Comparison of ENCODE assay signal across 1 cellular context in genomic region chr1:206049293-206049692, GRCh38.
TF ChIP-seq lines count a peak whose summit lies in the region.

No MANE protein-coding gene starts in this region.

TF ChIP-seq in SK-N-SH, 30 proteins besides CTCF, POLR2A, EP300 and RAD21 (continued from another document):
- TF ChIP-seq ZBTB33 (IDR thresholded peaks at IDR 0.05; ENCODE audit: borderline replicate concordance, low read depth) (no peak), NRF1 (IDR thresholded peaks at IDR 0.05; ENCODE audit: low read depth, low read length) (no peak), FOSL2 (IDR thresholded peaks at IDR 0.05; ENCODE audit: borderline replicate concordance, low read depth) (no peak), RXRA (IDR thresholded peaks at IDR 0.05; ENCODE audit: borderline replicate concordance, low read depth) (no peak), RCOR1 (IDR thresholded peaks at IDR 0.05; ENCODE audit: low read length) (no peak), GABPA (IDR thresholded peaks at IDR 0.05; ENCODE audit: low read depth) (no peak), TEAD4 (IDR thresholded peaks at IDR 0.05; ENCODE audit: borderline replicate concordance, insufficient read depth) (no peak), MAX (IDR thresholded peaks at IDR 0.05; ENCODE audit: low read depth) (no peak), ELF1 (IDR thresholded peaks at IDR 0.05) (no peak), IRF3 (IDR thresholded peaks at IDR 0.05; ENCODE audit: low read depth, low read length) (no peak), SMC3 (IDR thresholded peaks at IDR 0.05; ENCODE audit: low read depth, low read length) (no peak), USF1 (IDR thresholded peaks at IDR 0.05; ENCODE audit: borderline replicate concordance, low read depth) (no peak)
